1 cellular context compared by ENCODE assay signal in the genomic region with DNA sequence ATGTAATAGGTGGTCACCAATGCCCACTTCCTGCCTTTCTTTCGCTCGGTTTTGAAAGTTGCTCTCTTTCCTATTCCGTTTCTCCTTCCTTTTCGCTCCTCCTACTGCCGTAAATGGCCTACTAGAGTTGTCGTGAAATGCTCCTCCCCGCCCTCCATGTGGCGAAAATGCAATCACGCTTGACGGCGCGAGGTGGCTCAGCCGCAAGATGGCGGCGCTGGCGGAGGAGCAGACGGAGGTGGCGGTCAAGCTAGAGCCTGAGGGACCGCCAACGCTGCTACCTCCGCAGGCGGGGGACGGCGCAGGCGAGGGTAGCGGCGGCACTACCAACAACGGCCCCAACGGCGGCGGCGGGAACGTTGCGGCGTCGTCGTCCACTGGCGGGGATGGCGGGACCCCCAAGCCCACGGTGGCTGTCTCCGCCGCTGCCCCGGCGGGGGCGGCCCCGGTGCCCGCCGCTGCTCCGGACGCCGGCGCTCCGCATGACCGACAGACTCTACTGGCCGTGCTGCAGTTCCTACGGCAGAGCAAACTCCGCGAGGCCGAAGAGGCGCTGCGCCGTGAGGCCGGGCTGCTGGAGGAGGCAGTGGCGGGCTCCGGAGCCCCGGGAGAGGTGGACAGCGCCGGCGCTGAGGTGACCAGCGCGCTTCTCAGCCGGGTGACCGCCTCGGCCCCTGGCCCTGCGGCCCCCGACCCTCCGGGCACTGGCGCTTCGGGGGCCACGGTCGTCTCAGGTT.
A peak's percentile ranks its signal among the peaks of the same experiment; 100 is the strongest.
TF ChIP-seq lines count a peak whose summit lies in the region.

A gene (plus strand): TSS at position 195 of the 737 bp plus-strand sequence. CDS start 14 bp downstream, at position 209.

TF ChIP-seq in HEK293, 187 proteins besides CTCF, POLR2A, EP300 and RAD21 (continued from another document and continues in another):
- TF ChIP-seq, protein P1, sequence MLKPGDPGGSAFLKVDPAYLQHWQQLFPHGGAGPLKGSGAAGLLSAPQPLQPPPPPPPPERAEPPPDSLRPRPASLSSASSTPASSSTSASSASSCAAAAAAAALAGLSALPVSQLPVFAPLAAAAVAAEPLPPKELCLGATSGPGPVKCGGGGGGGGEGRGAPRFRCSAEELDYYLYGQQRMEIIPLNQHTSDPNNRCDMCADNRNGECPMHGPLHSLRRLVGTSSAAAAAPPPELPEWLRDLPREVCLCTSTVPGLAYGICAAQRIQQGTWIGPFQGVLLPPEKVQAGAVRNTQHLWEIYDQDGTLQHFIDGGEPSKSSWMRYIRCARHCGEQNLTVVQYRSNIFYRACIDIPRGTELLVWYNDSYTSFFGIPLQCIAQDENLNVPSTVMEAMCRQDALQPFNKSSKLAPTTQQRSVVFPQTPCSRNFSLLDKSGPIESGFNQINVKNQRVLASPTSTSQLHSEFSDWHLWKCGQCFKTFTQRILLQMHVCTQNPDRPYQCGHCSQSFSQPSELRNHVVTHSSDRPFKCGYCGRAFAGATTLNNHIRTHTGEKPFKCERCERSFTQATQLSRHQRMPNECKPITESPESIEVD (tag by site-specific recombination; IDR thresholded peaks at IDR 0.05), result no peak
- TF ChIP-seq ZNF610 (tag by site-specific recombination; IDR thresholded peaks at IDR 0.05; ENCODE audit: borderline replicate concordance), result no peak
- TF ChIP-seq ZNF146 (tag by site-specific recombination; IDR thresholded peaks at IDR 0.05), result peak; percentile 39; the same call in 1 of the 2 replicates
- no peak for TF ChIP-seq ZNF558 (tag by site-specific recombination; IDR thresholded peaks at IDR 0.05)
- no peak for TF ChIP-seq ZNF830 (tag by site-specific recombination; IDR thresholded peaks at IDR 0.05; ENCODE audit: low read depth)
- peak; percentile 98 for TF ChIP-seq SP3 (tag by site-specific recombination; IDR thresholded peaks at IDR 0.05)
- TF ChIP-seq ZNF664 (tag by site-specific recombination; IDR thresholded peaks at IDR 0.05), result no peak
- no peak for TF ChIP-seq ZNF214 (tag by site-specific recombination; IDR thresholded peaks at IDR 0.05; ENCODE audit: borderline replicate concordance)
- TF ChIP-seq, protein P2, sequence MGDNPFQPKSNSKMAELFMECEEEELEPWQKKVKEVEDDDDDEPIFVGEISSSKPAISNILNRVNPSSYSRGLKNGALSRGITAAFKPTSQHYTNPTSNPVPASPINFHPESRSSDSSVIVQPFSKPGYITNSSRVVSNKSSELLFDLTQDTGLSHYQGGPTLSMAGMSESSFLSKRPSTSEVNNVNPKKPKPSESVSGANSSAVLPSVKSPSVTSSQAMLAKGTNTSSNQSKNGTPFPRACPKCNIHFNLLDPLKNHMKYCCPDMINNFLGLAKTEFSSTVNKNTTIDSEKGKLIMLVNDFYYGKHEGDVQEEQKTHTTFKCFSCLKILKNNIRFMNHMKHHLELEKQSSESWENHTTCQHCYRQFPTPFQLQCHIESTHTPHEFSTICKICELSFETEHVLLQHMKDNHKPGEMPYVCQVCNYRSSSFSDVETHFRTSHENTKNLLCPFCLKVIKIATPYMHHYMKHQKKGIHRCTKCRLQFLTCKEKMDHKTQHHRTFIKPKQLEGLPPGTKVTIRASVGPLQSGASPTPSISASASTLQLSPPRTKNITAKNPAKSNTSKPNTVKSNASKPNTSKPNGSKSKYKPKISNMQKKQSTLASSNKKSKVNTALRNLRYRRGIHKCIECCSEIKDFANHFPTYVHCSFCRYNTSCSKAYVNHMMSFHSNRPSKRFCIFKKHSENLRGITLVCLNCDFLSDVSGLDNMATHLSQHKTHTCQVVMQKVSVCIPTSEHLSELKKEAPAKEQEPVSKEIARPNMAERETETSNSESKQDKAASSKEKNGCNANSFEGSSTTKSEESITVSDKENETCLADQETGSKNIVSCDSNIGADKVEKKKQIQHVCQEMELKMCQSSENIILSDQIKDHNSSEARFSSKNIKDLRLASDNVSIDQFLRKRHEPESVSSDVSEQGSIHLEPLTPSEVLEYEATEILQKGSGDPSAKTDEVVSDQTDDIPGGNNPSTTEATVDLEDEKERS (tag by site-specific recombination; IDR thresholded peaks at IDR 0.05), result no peak
- TF ChIP-seq ZNF16 (tag by site-specific recombination; IDR thresholded peaks at IDR 0.05; ENCODE audit: low read depth), result no peak
- no peak for TF ChIP-seq GLI4 (tag by site-specific recombination; IDR thresholded peaks at IDR 0.05)
- no peak for TF ChIP-seq ZNF654 (tag by site-specific recombination; IDR thresholded peaks at IDR 0.05; ENCODE audit: low read depth)
- TF ChIP-seq, protein P3, sequence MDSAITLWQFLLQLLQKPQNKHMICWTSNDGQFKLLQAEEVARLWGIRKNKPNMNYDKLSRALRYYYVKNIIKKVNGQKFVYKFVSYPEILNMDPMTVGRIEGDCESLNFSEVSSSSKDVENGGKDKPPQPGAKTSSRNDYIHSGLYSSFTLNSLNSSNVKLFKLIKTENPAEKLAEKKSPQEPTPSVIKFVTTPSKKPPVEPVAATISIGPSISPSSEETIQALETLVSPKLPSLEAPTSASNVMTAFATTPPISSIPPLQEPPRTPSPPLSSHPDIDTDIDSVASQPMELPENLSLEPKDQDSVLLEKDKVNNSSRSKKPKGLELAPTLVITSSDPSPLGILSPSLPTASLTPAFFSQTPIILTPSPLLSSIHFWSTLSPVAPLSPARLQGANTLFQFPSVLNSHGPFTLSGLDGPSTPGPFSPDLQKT (IDR thresholded peaks at IDR 0.05; ENCODE audit: borderline replicate concordance, low read depth, low read length), result no peak
- TF ChIP-seq ZNF114 (tag by site-specific recombination; IDR thresholded peaks at IDR 0.05), result no peak
- no peak for TF ChIP-seq ZNF155 (tag by site-specific recombination; IDR thresholded peaks at IDR 0.05)
- TF ChIP-seq ZNF600 (tag by site-specific recombination; IDR thresholded peaks at IDR 0.05), result no peak
- no peak for TF ChIP-seq OSR2 (tag by site-specific recombination; IDR thresholded peaks at IDR 0.05)
- no peak for TF ChIP-seq ZNF211 (tag by site-specific recombination; IDR thresholded peaks at IDR 0.05; ENCODE audit: low read depth)
- no peak for TF ChIP-seq ZNF37A (tag by site-specific recombination; IDR thresholded peaks at IDR 0.05)
- TF ChIP-seq ZNF747 (tag by site-specific recombination; IDR thresholded peaks at IDR 0.05), result no peak
- no peak for TF ChIP-seq ZNF423 (tag by site-specific recombination; IDR thresholded peaks at IDR 0.05)
- TF ChIP-seq, protein P4, sequence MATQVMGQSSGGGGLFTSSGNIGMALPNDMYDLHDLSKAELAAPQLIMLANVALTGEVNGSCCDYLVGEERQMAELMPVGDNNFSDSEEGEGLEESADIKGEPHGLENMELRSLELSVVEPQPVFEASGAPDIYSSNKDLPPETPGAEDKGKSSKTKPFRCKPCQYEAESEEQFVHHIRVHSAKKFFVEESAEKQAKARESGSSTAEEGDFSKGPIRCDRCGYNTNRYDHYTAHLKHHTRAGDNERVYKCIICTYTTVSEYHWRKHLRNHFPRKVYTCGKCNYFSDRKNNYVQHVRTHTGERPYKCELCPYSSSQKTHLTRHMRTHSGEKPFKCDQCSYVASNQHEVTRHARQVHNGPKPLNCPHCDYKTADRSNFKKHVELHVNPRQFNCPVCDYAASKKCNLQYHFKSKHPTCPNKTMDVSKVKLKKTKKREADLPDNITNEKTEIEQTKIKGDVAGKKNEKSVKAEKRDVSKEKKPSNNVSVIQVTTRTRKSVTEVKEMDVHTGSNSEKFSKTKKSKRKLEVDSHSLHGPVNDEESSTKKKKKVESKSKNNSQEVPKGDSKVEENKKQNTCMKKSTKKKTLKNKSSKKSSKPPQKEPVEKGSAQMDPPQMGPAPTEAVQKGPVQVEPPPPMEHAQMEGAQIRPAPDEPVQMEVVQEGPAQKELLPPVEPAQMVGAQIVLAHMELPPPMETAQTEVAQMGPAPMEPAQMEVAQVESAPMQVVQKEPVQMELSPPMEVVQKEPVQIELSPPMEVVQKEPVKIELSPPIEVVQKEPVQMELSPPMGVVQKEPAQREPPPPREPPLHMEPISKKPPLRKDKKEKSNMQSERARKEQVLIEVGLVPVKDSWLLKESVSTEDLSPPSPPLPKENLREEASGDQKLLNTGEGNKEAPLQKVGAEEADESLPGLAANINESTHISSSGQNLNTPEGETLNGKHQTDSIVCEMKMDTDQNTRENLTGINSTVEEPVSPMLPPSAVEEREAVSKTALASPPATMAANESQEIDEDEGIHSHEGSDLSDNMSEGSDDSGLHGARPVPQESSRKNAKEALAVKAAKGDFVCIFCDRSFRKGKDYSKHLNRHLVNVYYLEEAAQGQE (tag by site-specific recombination; IDR thresholded peaks at IDR 0.05), result peak; percentile 74
- TF ChIP-seq, protein P5, sequence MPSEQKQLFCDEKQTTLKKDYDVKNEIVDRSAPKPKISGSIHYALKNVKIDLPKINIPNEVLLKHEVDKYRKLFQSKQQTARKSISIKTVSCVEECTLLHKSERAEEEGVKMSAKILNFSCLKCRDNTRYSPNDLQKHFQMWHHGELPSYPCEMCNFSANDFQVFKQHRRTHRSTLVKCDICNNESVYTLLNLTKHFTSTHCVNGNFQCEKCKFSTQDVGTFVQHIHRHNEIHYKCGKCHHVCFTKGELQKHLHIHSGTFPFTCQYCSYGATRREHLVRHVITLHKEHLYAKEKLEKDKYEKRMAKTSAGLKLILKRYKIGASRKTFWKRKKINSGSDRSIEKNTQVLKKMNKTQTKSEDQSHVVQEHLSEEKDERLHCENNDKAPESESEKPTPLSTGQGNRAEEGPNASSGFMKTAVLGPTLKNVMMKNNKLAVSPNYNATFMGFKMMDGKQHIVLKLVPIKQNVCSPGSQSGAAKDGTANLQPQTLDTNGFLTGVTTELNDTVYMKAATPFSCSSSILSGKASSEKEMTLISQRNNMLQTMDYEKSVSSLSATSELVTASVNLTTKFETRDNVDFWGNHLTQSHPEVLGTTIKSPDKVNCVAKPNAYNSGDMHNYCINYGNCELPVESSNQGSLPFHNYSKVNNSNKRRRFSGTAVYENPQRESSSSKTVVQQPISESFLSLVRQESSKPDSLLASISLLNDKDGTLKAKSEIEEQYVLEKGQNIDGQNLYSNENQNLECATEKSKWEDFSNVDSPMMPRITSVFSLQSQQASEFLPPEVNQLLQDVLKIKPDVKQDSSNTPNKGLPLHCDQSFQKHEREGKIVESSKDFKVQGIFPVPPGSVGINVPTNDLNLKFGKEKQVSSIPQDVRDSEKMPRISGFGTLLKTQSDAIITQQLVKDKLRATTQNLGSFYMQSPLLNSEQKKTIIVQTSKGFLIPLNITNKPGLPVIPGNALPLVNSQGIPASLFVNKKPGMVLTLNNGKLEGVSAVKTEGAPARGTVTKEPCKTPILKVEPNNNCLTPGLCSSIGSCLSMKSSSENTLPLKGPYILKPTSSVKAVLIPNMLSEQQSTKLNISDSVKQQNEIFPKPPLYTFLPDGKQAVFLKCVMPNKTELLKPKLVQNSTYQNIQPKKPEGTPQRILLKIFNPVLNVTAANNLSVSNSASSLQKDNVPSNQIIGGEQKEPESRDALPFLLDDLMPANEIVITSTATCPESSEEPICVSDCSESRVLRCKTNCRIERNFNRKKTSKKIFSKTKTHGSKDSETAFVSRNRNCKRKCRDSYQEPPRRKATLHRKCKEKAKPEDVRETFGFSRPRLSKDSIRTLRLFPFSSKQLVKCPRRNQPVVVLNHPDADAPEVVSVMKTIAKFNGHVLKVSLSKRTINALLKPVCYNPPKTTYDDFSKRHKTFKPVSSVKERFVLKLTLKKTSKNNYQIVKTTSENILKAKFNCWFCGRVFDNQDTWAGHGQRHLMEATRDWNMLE (tag by site-specific recombination; conservative IDR thresholded peaks at IDR 0.05; ENCODE audit: low read depth), result peak; percentile 11; the same call in 1 of the 2 replicates
- no peak for TF ChIP-seq ZNF658 (tag by site-specific recombination; IDR thresholded peaks at IDR 0.05)
- no peak for TF ChIP-seq ZNF302 (tag by site-specific recombination; IDR thresholded peaks at IDR 0.05; ENCODE audit: low read depth)
- TF ChIP-seq HOXA7 (CRISPR knock-in tag; IDR thresholded peaks at IDR 0.05; ENCODE audit: borderline replicate concordance), result no peak
- TF ChIP-seq SCRT1 (tag by site-specific recombination; IDR thresholded peaks at IDR 0.05; ENCODE audit: borderline replicate concordance), result no peak
- TF ChIP-seq, protein P6, sequence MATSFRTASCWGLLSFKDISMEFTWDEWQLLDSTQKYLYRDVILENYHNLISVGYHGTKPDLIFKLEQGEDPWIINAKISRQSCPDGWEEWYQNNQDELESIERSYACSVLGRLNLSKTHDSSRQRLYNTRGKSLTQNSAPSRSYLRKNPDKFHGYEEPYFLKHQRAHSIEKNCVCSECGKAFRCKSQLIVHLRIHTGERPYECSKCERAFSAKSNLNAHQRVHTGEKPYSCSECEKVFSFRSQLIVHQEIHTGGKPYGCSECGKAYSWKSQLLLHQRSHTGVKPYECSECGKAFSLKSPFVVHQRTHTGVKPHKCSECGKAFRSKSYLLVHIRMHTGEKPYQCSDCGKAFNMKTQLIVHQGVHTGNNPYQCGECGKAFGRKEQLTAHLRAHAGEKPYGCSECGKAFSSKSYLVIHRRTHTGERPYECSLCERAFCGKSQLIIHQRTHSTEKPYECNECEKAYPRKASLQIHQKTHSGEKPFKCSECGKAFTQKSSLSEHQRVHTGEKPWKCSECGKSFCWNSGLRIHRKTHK (tag by site-specific recombination; IDR thresholded peaks at IDR 0.05), result no peak
- no peak for TF ChIP-seq ZNF549 (tag by site-specific recombination; IDR thresholded peaks at IDR 0.05)
- TF ChIP-seq, protein P7, sequence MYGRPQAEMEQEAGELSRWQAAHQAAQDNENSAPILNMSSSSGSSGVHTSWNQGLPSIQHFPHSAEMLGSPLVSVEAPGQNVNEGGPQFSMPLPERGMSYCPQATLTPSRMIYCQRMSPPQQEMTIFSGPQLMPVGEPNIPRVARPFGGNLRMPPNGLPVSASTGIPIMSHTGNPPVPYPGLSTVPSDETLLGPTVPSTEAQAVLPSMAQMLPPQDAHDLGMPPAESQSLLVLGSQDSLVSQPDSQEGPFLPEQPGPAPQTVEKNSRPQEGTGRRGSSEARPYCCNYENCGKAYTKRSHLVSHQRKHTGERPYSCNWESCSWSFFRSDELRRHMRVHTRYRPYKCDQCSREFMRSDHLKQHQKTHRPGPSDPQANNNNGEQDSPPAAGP (tag by site-specific recombination; IDR thresholded peaks at IDR 0.05), result peak; percentile 77
- TF ChIP-seq ZNF670 (tag by site-specific recombination; IDR thresholded peaks at IDR 0.05; ENCODE audit: low read depth), result no peak
- TF ChIP-seq, protein P8, sequence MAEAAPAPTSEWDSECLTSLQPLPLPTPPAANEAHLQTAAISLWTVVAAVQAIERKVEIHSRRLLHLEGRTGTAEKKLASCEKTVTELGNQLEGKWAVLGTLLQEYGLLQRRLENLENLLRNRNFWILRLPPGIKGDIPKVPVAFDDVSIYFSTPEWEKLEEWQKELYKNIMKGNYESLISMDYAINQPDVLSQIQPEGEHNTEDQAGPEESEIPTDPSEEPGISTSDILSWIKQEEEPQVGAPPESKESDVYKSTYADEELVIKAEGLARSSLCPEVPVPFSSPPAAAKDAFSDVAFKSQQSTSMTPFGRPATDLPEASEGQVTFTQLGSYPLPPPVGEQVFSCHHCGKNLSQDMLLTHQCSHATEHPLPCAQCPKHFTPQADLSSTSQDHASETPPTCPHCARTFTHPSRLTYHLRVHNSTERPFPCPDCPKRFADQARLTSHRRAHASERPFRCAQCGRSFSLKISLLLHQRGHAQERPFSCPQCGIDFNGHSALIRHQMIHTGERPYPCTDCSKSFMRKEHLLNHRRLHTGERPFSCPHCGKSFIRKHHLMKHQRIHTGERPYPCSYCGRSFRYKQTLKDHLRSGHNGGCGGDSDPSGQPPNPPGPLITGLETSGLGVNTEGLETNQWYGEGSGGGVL (tag by site-specific recombination; IDR thresholded peaks at IDR 0.05), result peak; percentile 24; the same call in 1 of the 2 replicates
- TF ChIP-seq, protein P9, sequence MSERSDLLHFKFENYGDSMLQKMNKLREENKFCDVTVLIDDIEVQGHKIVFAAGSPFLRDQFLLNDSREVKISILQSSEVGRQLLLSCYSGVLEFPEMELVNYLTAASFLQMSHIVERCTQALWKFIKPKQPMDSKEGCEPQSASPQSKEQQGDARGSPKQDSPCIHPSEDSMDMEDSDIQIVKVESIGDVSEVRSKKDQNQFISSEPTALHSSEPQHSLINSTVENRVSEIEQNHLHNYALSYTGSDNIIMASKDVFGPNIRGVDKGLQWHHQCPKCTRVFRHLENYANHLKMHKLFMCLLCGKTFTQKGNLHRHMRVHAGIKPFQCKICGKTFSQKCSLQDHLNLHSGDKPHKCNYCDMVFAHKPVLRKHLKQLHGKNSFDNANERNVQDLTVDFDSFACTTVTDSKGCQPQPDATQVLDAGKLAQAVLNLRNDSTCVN (tag by site-specific recombination; optimal IDR thresholded peaks at IDR 0.05), result no peak
